8 cellular contexts compared by ENCODE assay signal in the genomic region with DNA sequence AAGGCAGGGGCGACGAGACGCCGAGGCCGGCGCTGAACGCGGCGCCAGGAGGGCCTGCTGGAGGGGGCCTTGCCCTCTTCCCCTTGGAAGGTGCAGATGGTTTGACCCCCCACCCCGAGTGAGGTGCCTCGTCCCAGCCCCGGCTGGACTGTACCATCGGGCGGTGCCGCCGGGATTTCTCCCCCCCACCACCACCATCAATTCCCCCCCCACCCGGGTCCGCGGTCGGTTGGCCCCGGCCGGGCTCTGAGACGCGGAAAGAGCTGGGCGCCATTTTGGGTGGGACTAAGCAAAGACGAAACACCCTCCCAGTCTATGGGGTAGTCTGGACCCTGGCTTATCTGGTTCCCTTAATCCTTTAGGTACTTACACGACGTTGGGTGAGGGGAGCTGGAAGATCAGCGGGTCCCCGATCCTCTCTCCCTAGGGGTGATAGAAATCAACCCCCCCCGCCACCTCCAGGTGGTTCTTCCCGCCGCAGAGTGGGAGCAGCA. TPM values are rescaled to one million over a fixed set of nuclear protein-coding genes. Genes with fewer than 3 reads are reported as not detected.
DNase-seq lines count a peak whose midpoint lies in the region; ATAC-seq and TF ChIP-seq lines count a peak whose summit lies in the region.

Gene PRDM10 (minus strand): TSS at position 484 of the 494 bp plus-strand sequence. CDS start 41,871 bp downstream, outside the sequence.

- peak; percentile 40 for ATAC-seq in GM21576 (IDR thresholded peaks at IDR 0.05; ENCODE audit: unreplicated experiment)
- ATAC-seq in stimulated activated naive CD8-positive, alpha-beta T cell treated with anti-CD3 and anti-CD28 coated beads, Interleukin-15, amount 100 ng/mL, for 72 hours: peak; percentile 81

- intact Hi-C loops in activated T-helper 2 cell treated with anti-CD3 and anti-CD28 coated beads, Interferon-gamma antibody, Interleukin-2, Interleukin-4, amounts not matched to agents 10 μg/mL and 5 μg/mL and 100 μg/mL, durations not matched to agents 14 hours and 24 hours and 36 hours (cut with micrococcal nuclease): loop anchor here (1.0 to 2.0 kb wide), 4 partner anchors 67 to 116 kb away; partner anchors contain the start of genes APLP2 and NFRKB

- H3K27me3 Mint-ChIP-seq in activated T-helper 2 cell treated with anti-CD3 and anti-CD28 coated beads, Interferon-gamma antibody, Interleukin-2, Interleukin-4, amounts not matched to agents 10 μg/mL and 5 μg/mL and 100 μg/mL, durations not matched to agents 14 hours and 24 hours and 36 hours (ENCODE audit: low read depth): peaks cover 2% of the 10 kb centered on the region
- no peaks in the 10 kb centered on the region for H3K27me3 Mint-ChIP-seq in nephron (ENCODE audit: low read depth)
- no peaks in the 10 kb centered on the region for H3K27me3 Mint-ChIP-seq in stimulated activated naive CD8-positive, alpha-beta T cell treated with anti-CD3 and anti-CD28 coated beads, Interleukin-15, amount 100 ng/mL, for 72 hours

- TF ChIP-seq CTCF in RWPE1 (conservative IDR thresholded peaks at IDR 0.05; ENCODE audit: low read depth): no peak
- TF ChIP-seq CTCF in fibroblast of the aortic adventitia (IDR thresholded peaks at IDR 0.05; ENCODE audit: insufficient read depth, low read length): peak; percentile 6
- no peak for TF ChIP-seq CTCF in nephron (IDR thresholded peaks at IDR 0.05; ENCODE audit: unreplicated experiment in 3 of 3)

- peak within 1 kb of the TSS; percentile 98 for H3K4me3 Mint-ChIP-seq in activated T-helper 2 cell treated with anti-CD3 and anti-CD28 coated beads, Interferon-gamma antibody, Interleukin-2, Interleukin-4, amounts not matched to agents 10 μg/mL and 5 μg/mL and 100 μg/mL, durations not matched to agents 14 hours and 24 hours and 36 hours (ENCODE audit: low read depth)
- H3K4me3 Mint-ChIP-seq in nephron: peak within 1 kb of the TSS; percentile 94 to 99 (median 99)
- peak within 1 kb of the TSS; percentile 93 to 94 for H3K4me3 Mint-ChIP-seq in stimulated activated naive CD8-positive, alpha-beta T cell treated with anti-CD3 and anti-CD28 coated beads, Interleukin-15, amount 100 ng/mL, for 72 hours

- peak; percentile 90 for DNase-seq in DMS153 treated with DMSO at 0.1 percent for 48 hours (lab: John Stamatoyannopoulos, UW; ENCODE audit: unreplicated experiment)
- peak; percentile 97 for DNase-seq in RWPE1 (ENCODE audit: low spot score)
- peak; percentile 87 for DNase-seq in activated T-helper 2 cell treated with anti-CD3 and anti-CD28 coated beads, Interferon-gamma antibody, Interleukin-2, Interleukin-4, amounts not matched to agents 10 μg/mL and 5 μg/mL and 100 μg/mL, durations not matched to agents 14 hours and 24 hours and 36 hours (ENCODE audit: low spot score)
- peak; percentile 94 for DNase-seq in fibroblast of the aortic adventitia (ENCODE audit: low read depth)
- DNase-seq in stimulated activated naive CD8-positive, alpha-beta T cell treated with anti-CD3 and anti-CD28 coated beads, Interleukin-15, amount 100 ng/mL, for 72 hours: peak; percentile 95 to 96

- peak; percentile 32; the same call in 1 of the 2 replicates for TF ChIP-seq EP300 in Ishikawa (IDR thresholded peaks at IDR 0.05; ENCODE audit: borderline replicate concordance)

- H3K27ac ChIP-seq in RWPE1: peak within 1 kb of the TSS; percentile 100

- POLR2A ChIA-PET in RWPE1 (lab: Yijun Ruan, JAX; ENCODE audit: low non-redundant PET): interaction anchor here (0.6 to 2.5 kb wide), 8 partner anchors 13 to 522 kb away, joined by 3 to 19 read pairs (median 4); no protein-coding TSS in a partner anchor

- TF ChIP-seq RAD21 in Ishikawa (IDR thresholded peaks at IDR 0.05; ENCODE audit: low read depth): no peak

- H3K36me3 Mint-ChIP-seq in activated T-helper 2 cell treated with anti-CD3 and anti-CD28 coated beads, Interferon-gamma antibody, Interleukin-2, Interleukin-4, amounts not matched to agents 10 μg/mL and 5 μg/mL and 100 μg/mL, durations not matched to agents 14 hours and 24 hours and 36 hours (ENCODE audit: low read depth): peaks cover 16% of the 10 kb centered on the region
- H3K36me3 Mint-ChIP-seq in nephron (ENCODE audit: low read depth): peaks cover under 1% of the 10 kb centered on the region

- H3K27ac Mint-ChIP-seq in activated T-helper 2 cell treated with anti-CD3 and anti-CD28 coated beads, Interferon-gamma antibody, Interleukin-2, Interleukin-4, amounts not matched to agents 10 μg/mL and 5 μg/mL and 100 μg/mL, durations not matched to agents 14 hours and 24 hours and 36 hours: peak within 1 kb of the TSS; percentile 100
- peak within 1 kb of the TSS; percentile 100 for H3K27ac Mint-ChIP-seq in nephron
- H3K27ac Mint-ChIP-seq in stimulated activated naive CD8-positive, alpha-beta T cell treated with anti-CD3 and anti-CD28 coated beads, Interleukin-15, amount 100 ng/mL, for 72 hours: peak within 1 kb of the TSS; percentile 100

- H3K4me1 Mint-ChIP-seq in activated T-helper 2 cell treated with anti-CD3 and anti-CD28 coated beads, Interferon-gamma antibody, Interleukin-2, Interleukin-4, amounts not matched to agents 10 μg/mL and 5 μg/mL and 100 μg/mL, durations not matched to agents 14 hours and 24 hours and 36 hours (ENCODE audit: low read depth): peaks cover 30% of the 10 kb centered on the region
- peaks cover 27% of the 10 kb centered on the region for H3K4me1 Mint-ChIP-seq in nephron
- peaks cover 20% of the 10 kb centered on the region for H3K4me1 Mint-ChIP-seq in stimulated activated naive CD8-positive, alpha-beta T cell treated with anti-CD3 and anti-CD28 coated beads, Interleukin-15, amount 100 ng/mL, for 72 hours

- no peaks in the 10 kb centered on the region for H3K9me3 Mint-ChIP-seq in activated T-helper 2 cell treated with anti-CD3 and anti-CD28 coated beads, Interferon-gamma antibody, Interleukin-2, Interleukin-4, amounts not matched to agents 10 μg/mL and 5 μg/mL and 100 μg/mL, durations not matched to agents 14 hours and 24 hours and 36 hours
- peaks cover 5% of the 10 kb centered on the region for H3K9me3 Mint-ChIP-seq in nephron
- H3K9me3 Mint-ChIP-seq in stimulated activated naive CD8-positive, alpha-beta T cell treated with anti-CD3 and anti-CD28 coated beads, Interleukin-15, amount 100 ng/mL, for 72 hours: no peaks in the 10 kb centered on the region

- CTCF ChIA-PET in RWPE1 (lab: Yijun Ruan, JAX): interaction anchor here (0.5 to 1.9 kb wide), 2 partner anchors 130 to 149 kb away, joined by 3 to 9 read pairs; no protein-coding TSS in a partner anchor

- H3K4me3 ChIP-seq in fibroblast of the aortic adventitia (ENCODE audit: low read depth, low read length): peak within 1 kb of the TSS; percentile 81

TF ChIP-seq in Ishikawa, 13 proteins besides CTCF, POLR2A, EP300 and RAD21:
- no peak for TF ChIP-seq USF1 (IDR thresholded peaks at IDR 0.05)
- TF ChIP-seq TAF1 (IDR thresholded peaks at IDR 0.05; ENCODE audit: low read depth): peak; percentile 80
- no peak for TF ChIP-seq REST (IDR thresholded peaks at IDR 0.05; ENCODE audit: low read depth)
- TF ChIP-seq CEBPB (IDR thresholded peaks at IDR 0.05): no peak
- TF ChIP-seq ZBTB7A (IDR thresholded peaks at IDR 0.05; ENCODE audit: low read depth): peak; percentile 47; the same call in 1 of the 2 replicates
- TF ChIP-seq YY1 (IDR thresholded peaks at IDR 0.05; ENCODE audit: low read depth): peak; percentile 92
- TF ChIP-seq TCF12 (IDR thresholded peaks at IDR 0.05; ENCODE audit: low read depth): peak; percentile 24; the same call in 1 of the 2 replicates
- TF ChIP-seq EGR1 (IDR thresholded peaks at IDR 0.05): no peak
- TF ChIP-seq, protein P1, sequence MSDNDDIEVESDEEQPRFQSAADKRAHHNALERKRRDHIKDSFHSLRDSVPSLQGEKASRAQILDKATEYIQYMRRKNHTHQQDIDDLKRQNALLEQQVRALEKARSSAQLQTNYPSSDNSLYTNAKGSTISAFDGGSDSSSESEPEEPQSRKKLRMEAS (IDR thresholded peaks at IDR 0.05): peak; percentile 45; the same call in 1 of the 2 replicates
- no peak for TF ChIP-seq NFIC (IDR thresholded peaks at IDR 0.05)
- TF ChIP-seq CREB1 (IDR thresholded peaks at IDR 0.05; ENCODE audit: low read depth): no peak
- no peak for TF ChIP-seq FOXM1 (IDR thresholded peaks at IDR 0.05; ENCODE audit: borderline replicate concordance, low read depth)
- 0 out of 2 replicates have a peak, but pooled peaks have one; percentile 3 for TF ChIP-seq TEAD4 (IDR thresholded peaks at IDR 0.05)

RNA-seq across cellular contexts. Expression of gene PRDM10, which starts in this region (rescaled TPM):
- total RNA-seq in activated T-helper 2 cell treated with anti-CD3 and anti-CD28 coated beads, Interferon-gamma antibody, Interleukin-2, Interleukin-4, amounts not matched to agents 10 μg/mL and 5 μg/mL and 100 μg/mL, durations not matched to agents 14 hours and 24 hours and 36 hours: 15.3 and 15.5 TPM in 2 replicates
- total RNA-seq in fibroblast of the aortic adventitia (ENCODE audit: low replicate concordance): 5.7 and 8.0 TPM in 2 replicates

Comparison
In these comparisons a context has a peak if more than half of its experiments do, and no peak if none do; other contexts are left out.
1. Peak in every context shown above with its lines: DNase-seq, ATAC-seq, H3K4me3 ChIP-seq and H3K27ac ChIP-seq.